16 cellular contexts compared by ENCODE assay signal in the genomic region with DNA sequence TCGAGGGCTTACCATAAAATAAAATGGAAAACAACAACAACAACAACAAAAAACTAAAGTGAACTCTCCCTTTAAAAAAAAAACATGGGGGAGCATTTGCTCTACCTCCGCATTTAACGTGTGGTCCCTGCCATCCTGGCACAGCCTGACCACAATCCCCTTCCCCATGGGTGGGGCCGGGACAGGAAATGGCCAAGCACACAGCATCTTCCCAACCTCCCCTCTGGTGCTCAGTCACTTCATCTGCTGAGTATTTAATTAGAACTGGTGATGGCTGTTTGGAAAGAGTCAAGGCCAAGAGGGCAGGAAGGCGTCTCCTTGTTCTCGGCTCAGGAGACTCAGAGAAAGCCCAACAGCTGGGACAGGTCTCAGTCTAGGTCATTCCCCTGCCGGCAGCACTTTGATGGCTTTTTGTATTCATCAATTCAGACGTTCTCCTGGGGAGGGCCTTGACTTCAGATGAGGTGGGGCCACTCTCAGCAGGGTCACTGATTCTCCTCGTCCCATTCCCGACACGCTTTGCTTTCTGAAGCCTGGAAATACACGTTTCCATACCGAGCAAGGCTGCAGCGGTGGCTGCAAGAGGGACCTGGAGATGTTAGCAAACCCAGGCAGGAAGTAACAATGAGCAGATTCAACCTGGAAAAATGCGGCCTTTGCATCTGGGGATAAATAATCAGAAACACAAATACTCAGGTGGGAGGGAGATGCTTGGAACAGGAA. TPM values are rescaled to one million over a fixed set of nuclear protein-coding genes. Genes with fewer than 3 reads are reported as not detected.
DNase-seq lines count a peak whose midpoint lies in the region; ATAC-seq lines count a peak whose summit lies in the region.
"Had no signal": no experiment of that assay in that cellular context is flagged by ENCODE, and none has a peak within 500 bp of the region (broad histone marks: within the 10 kb centered on the region; RNA-seq: fewer than 3 reads in every experiment).

No MANE protein-coding gene starts in this region.

- H3K18ac ChIP-seq in neuronal stem cell (ENCODE audit: low read length), result no peak overlapping the region

- H3K27me3 ChIP-seq in neuronal stem cell (ENCODE audit: control insufficient read depth in 3 of 3, insufficient read depth in 3 of 3, low read depth in 1 of 3, low read length in 3 of 3), result no peaks in the 10 kb centered on the region
- H3K27me3 ChIP-seq: BLaER1 treated with 17β-estradiol and CSF1 and Interleukin-3, amounts not matched to agents 10 nM and 100 nM had no signal

- H3K9me3 ChIP-seq in neuronal stem cell (replicated peaks in 1 of 2; ENCODE audit: control insufficient read depth in 2 of 2, insufficient read depth in 1 of 2, low read depth in 1 of 2, low read length in 2 of 2) (no peaks in the 10 kb centered on the region), T-helper 17 cell (ENCODE audit: control insufficient read depth, low read length, poor library complexity, severe bottlenecking) (no peaks in the 10 kb centered on the region)
- H3K9me3 ChIP-seq: BLaER1 treated with 17β-estradiol and CSF1 and Interleukin-3, amounts not matched to agents 10 nM and 100 nM had no signal

- H2AK5ac ChIP-seq in neuronal stem cell (ENCODE audit: low read depth, low read length), result no peak overlapping the region

- H3K4me3 Mint-ChIP-seq in T-helper 17 cell, result no peak overlapping the region
- H3K4me3 Mint-ChIP-seq: CD4-positive, CD25-positive, alpha-beta regulatory T cell had no signal

- H4K91ac ChIP-seq in neuronal stem cell (ENCODE audit: low read depth, low read length, poor library complexity), result no peak overlapping the region

- H3K36me3 ChIP-seq in neuronal stem cell (replicated peaks in 1 of 2; ENCODE audit: control insufficient read depth in 2 of 2, insufficient read depth in 2 of 2, low read length in 2 of 2), result no peaks in the 10 kb centered on the region
- H3K36me3 ChIP-seq: BLaER1 treated with 17β-estradiol and CSF1 and Interleukin-3, amounts not matched to agents 10 nM and 100 nM had no signal

- no peak overlapping the region for H3K9ac ChIP-seq in neuronal stem cell (ENCODE audit: low read depth, low read length, poor library complexity)
- H3K9ac ChIP-seq: BLaER1 treated with 17β-estradiol and CSF1 and Interleukin-3, amounts not matched to agents 10 nM and 100 nM had no signal

- H2BK15ac ChIP-seq in neuronal stem cell (ENCODE audit: low read length), result no peak overlapping the region

- no peak overlapping the region for H3K27ac ChIP-seq in neuronal stem cell (replicated peaks; ENCODE audit: low read length)
- H3K27ac ChIP-seq: BLaER1 treated with 17β-estradiol and CSF1 and Interleukin-3, amounts not matched to agents 10 nM and 100 nM; HL-60 had no signal

- H4K8ac ChIP-seq in neuronal stem cell (ENCODE audit: low read depth, low read length), result no peak overlapping the region

- no peak overlapping the region for H3K4me2 ChIP-seq in neuronal stem cell (ENCODE audit: insufficient read depth, low read length, poor library complexity, severe bottlenecking)

- WGBS in neuronal stem cell (ENCODE audit: extremely low coverage in 2 of 2, insufficient read length in 2 of 2, insufficient replicate concordance in 1 of 2), 2 donors, result no CpG with 5 or more reads among the region's 15 CpGs

- no peaks in the 10 kb centered on the region for H3K4me1 Mint-ChIP-seq in T-helper 17 cell
- H3K4me1 Mint-ChIP-seq: CD4-positive, CD25-positive, alpha-beta regulatory T cell had no signal

- H2AFZ ChIP-seq in neuronal stem cell (ENCODE audit: low read length), result peak overlapping the region; percentile 36

- no peak overlapping the region for H3K4ac ChIP-seq in neuronal stem cell (ENCODE audit: low read length)

- no peak for ATAC-seq in T-helper 17 cell
- ATAC-seq: HCT116 had no signal

- H3K4me3 ChIP-seq in neuronal stem cell (ENCODE audit: low read length in 2 of 2), result no peak overlapping the region
- H3K4me3 ChIP-seq: BLaER1 treated with 17β-estradiol and CSF1 and Interleukin-3, amounts not matched to agents 10 nM and 100 nM had no signal

- H2BK120ac ChIP-seq in neuronal stem cell (ENCODE audit: low read depth, low read length), result no peak overlapping the region

- no peak overlapping the region for H3K27ac Mint-ChIP-seq in T-helper 17 cell
- H3K27ac Mint-ChIP-seq: CD4-positive, CD25-positive, alpha-beta regulatory T cell had no signal

- H2BK12ac ChIP-seq in neuronal stem cell (ENCODE audit: low read length), result no peak overlapping the region

- no peak overlapping the region for H3K23ac ChIP-seq in neuronal stem cell (ENCODE audit: low read depth, low read length, poor library complexity)

- no peak overlapping the region for H2BK5ac ChIP-seq in neuronal stem cell (ENCODE audit: low read length)

- no peaks in the 10 kb centered on the region for H3K36me3 Mint-ChIP-seq in T-helper 17 cell (ENCODE audit: low read depth)
- H3K36me3 Mint-ChIP-seq: CD4-positive, CD25-positive, alpha-beta regulatory T cell had no signal

- no peak overlapping the region for H3K14ac ChIP-seq in neuronal stem cell (ENCODE audit: low read length)

- peaks cover 0 to 10% of the 10 kb centered on the region in 2 donors for H3K4me1 ChIP-seq in neuronal stem cell (ENCODE audit: control insufficient read depth in 2 of 2, insufficient read depth in 1 of 2, low read depth in 1 of 2, low read length in 2 of 2)

- peaks cover 50% of the 10 kb centered on the region for H3K27me3 Mint-ChIP-seq in T-helper 17 cell

- H3K79me1 ChIP-seq in neuronal stem cell (ENCODE audit: low read depth, low read length), result no peaks in the 10 kb centered on the region

- DNase-seq in ELF-1 (ENCODE audit: low read depth, low spot score) (peak; percentile 40), NCI-H2227 treated with DMSO at 0.1 percent for 48 hours (lab: John Stamatoyannopoulos, UW) (peak; percentile 50), islet precursor cell (peak; percentile 47), neuronal stem cell (ENCODE audit: low spot score) (no peak), NCI-H748 (lab: John Stamatoyannopoulos, UW; ENCODE audit: unreplicated experiment) (no peak), NCI-H82 treated with DMSO at 0.1 percent for 48 hours (lab: John Stamatoyannopoulos, UW; ENCODE audit: unreplicated experiment) (no peak), T-helper 17 cell (no peak), GM19240 (ENCODE audit: insufficient read length, low spot score) (no peak)
- DNase-seq: 8988T; CD4-positive, CD25-positive, alpha-beta regulatory T cell; DMS79; EL; GDM1 had no signal

RNA-seq across cellular contexts. Expression of a gene that starts 44.4 kb away (rescaled TPM):
- 1.2 TPM for polyA plus RNA-seq in neuronal stem cell (2013, experiment 1 of 2)
- polyA plus RNA-seq in neuronal stem cell (2013, experiment 2 of 2), result 1.3 TPM
- total RNA-seq in T-helper 17 cell, result under 1 TPM in 1 of 2 donors, not detected in 1; 0.89 TPM
- polyA plus RNA-seq: CD4-positive, CD25-positive, alpha-beta regulatory T cell had no signal

Comparison
In these comparisons a context has a peak if more than half of its experiments do, and no peak if none do; other contexts are left out.
1. DNase-seq: peak in ELF-1 (single experiment), NCI-H2227 treated with DMSO at 0.1 percent for 48 hours (single experiment) and islet precursor cell (single experiment); none in neuronal stem cell (single experiment), NCI-H748 (single experiment), NCI-H82 treated with DMSO at 0.1 percent for 48 hours (single experiment), T-helper 17 cell (0 of 3) and GM19240 (single experiment).